14 cellular contexts compared by ENCODE assay signal in genomic region chr2:176852667-176853066, GRCh38.
DNase-seq lines count a peak whose midpoint lies in the region; ATAC-seq and TF ChIP-seq lines count a peak whose summit lies in the region.
"Had no signal": no experiment of that assay in that cellular context is flagged by ENCODE, and none has a peak within 500 bp of the region (broad histone marks: within the 10 kb centered on the region; RNA-seq: fewer than 3 reads in every experiment).

No MANE protein-coding gene starts in this region.

- TF ChIP-seq POLR2A in esophagus squamous epithelium (IDR thresholded peaks at IDR 0.05): no peak

- no peak overlapping the region for H3K4me3 ChIP-seq in HUES64 (ENCODE audit: low read length)
- H3K4me3 ChIP-seq in esophagus squamous epithelium: no peak overlapping the region
- H3K4me3 ChIP-seq: A549, SK-N-MC had no signal

- no peaks in the 10 kb centered on the region for H3K27me3 ChIP-seq in HUES64 (ENCODE audit: insufficient read depth, low read length)
- H3K27me3 ChIP-seq in esophagus squamous epithelium: no peaks in the 10 kb centered on the region

- H3K36me3 ChIP-seq in HUES64 (ENCODE audit: insufficient read depth, low read length) (no peaks in the 10 kb centered on the region), esophagus squamous epithelium (no peaks in the 10 kb centered on the region)

- no peaks in the 10 kb centered on the region for H3K9me3 Mint-ChIP-seq in WTC11
- no peaks in the 10 kb centered on the region for H3K9me3 Mint-ChIP-seq in progenitor cell of endocrine pancreas (ENCODE audit: low read depth)
- H3K9me3 Mint-ChIP-seq in endothelial cell (ENCODE audit: unreplicated experiment): no peaks in the 10 kb centered on the region
- H3K9me3 Mint-ChIP-seq: IgD-negative memory B cell had no signal

- no peak overlapping the region for H3K9ac ChIP-seq in HUES64 (ENCODE audit: low read depth, low read length)

- peak overlapping the region; percentile 3; the same call in 1 of the 2 replicates for H3K27ac ChIP-seq in HUES64 (ENCODE audit: low read depth, low read length)
- no peak overlapping the region for H3K27ac ChIP-seq in esophagus squamous epithelium
- H3K27ac ChIP-seq: A549, SK-N-MC had no signal

- H3K36me3 Mint-ChIP-seq in WTC11 (no peaks in the 10 kb centered on the region), progenitor cell of endocrine pancreas (ENCODE audit: insufficient read depth) (no peaks in the 10 kb centered on the region), endothelial cell (ENCODE audit: low read depth, unreplicated experiment) (no peaks in the 10 kb centered on the region)

- CTCF ChIA-PET in WTC11 (lab: Charles Lee): interaction anchor here (0.7 to 1.4 kb wide), 2 partner anchors 28 to 71 kb away, joined by 3 read pairs; no protein-coding TSS in a partner anchor

- peaks cover 49% of the 10 kb centered on the region for H3K4me1 Mint-ChIP-seq in WTC11
- H3K4me1 Mint-ChIP-seq in progenitor cell of endocrine pancreas (ENCODE audit: low read depth): peaks cover 7% of the 10 kb centered on the region
- H3K4me1 Mint-ChIP-seq in endothelial cell (ENCODE audit: unreplicated experiment): peaks cover 2% of the 10 kb centered on the region

- H3K27me3 Mint-ChIP-seq in WTC11 (ENCODE audit: low read depth) (peaks cover 3% of the 10 kb centered on the region; the same call in 1 of the 2 replicates), progenitor cell of endocrine pancreas (peaks cover 5% of the 10 kb centered on the region), endothelial cell (ENCODE audit: unreplicated experiment) (peaks cover 1% of the 10 kb centered on the region)
- H3K27me3 Mint-ChIP-seq: IgD-negative memory B cell had no signal

- intact Hi-C loops in esophagus squamous epithelium (cut with DNase I): no loop called here

- H3K4me1 ChIP-seq in HUES64 (ENCODE audit: insufficient read depth, low read length): peaks cover 20% of the 10 kb centered on the region
- H3K4me1 ChIP-seq in esophagus squamous epithelium: no peaks in the 10 kb centered on the region
- H3K4me1 ChIP-seq: A549 had no signal

- peak; percentile 87 for ATAC-seq in WTC11
- ATAC-seq in GM18519 (IDR thresholded peaks at IDR 0.05; ENCODE audit: low FRiP score, unreplicated experiment): no peak
- ATAC-seq: A549 had no signal

- H3K27ac Mint-ChIP-seq in WTC11 (peak overlapping the region; percentile 52; the same call in 1 of the 2 replicates), progenitor cell of endocrine pancreas (no peak overlapping the region), endothelial cell (ENCODE audit: unreplicated experiment) (no peak overlapping the region)
- H3K27ac Mint-ChIP-seq: IgD-negative memory B cell had no signal

- TF ChIP-seq CTCF in WTC11 (IDR thresholded peaks at IDR 0.05) (no peak), progenitor cell of endocrine pancreas (IDR thresholded peaks at IDR 0.05; ENCODE audit: unreplicated experiment) (peak; percentile 17), esophagus squamous epithelium (IDR thresholded peaks at IDR 0.05) (no peak), endothelial cell (IDR thresholded peaks at IDR 0.05; ENCODE audit: unreplicated experiment) (no peak)

- WGBS in HUES64: 48% methylated on average over 3 of the region's 3 CpGs
- WGBS in esophagus squamous epithelium, 2 donors: 34 to 41% methylated on average over 3 of the region's 3 CpGs

- H3K4me3 Mint-ChIP-seq in WTC11 (peak overlapping the region; percentile 28), progenitor cell of endocrine pancreas (ENCODE audit: low read depth) (no peak overlapping the region), endothelial cell (ENCODE audit: unreplicated experiment) (no peak overlapping the region)
- H3K4me3 Mint-ChIP-seq: IgD-negative memory B cell had no signal

- H3K9me3 ChIP-seq in HUES64 (ENCODE audit: insufficient read depth, low read depth, low read length): no peaks in the 10 kb centered on the region
- no peaks in the 10 kb centered on the region for H3K9me3 ChIP-seq in esophagus squamous epithelium
- H3K9me3 ChIP-seq: A549 had no signal

- peak; percentile 18 to 74 (median 43) for DNase-seq in NCI-H1417 (lab: John Stamatoyannopoulos, UW)
- DNase-seq in NCI-H1417 treated with DMSO at 0.1 percent for 48 hours (lab: John Stamatoyannopoulos, UW): no peak
- DNase-seq in WTC11 (ENCODE audit: low spot score): peak; percentile 13
- DNase-seq in progenitor cell of endocrine pancreas (ENCODE audit: low spot score, unreplicated experiment): no peak
- DNase-seq in esophagus squamous epithelium (lab: John Stamatoyannopoulos, UW): no peak
- no peak for DNase-seq in endothelial cell (ENCODE audit: low spot score)
- DNase-seq: activated effector memory CD4-positive, alpha-beta T cell treated with anti-CD3 and anti-CD28 coated beads, Interleukin-2, amount 50 U/mL, for 16 hours; left cardiac atrium; retina had no signal

- POLR2A ChIA-PET in WTC11 (lab: Charles Lee): interaction anchor here (0.5 kb wide), 1 partner anchor 164 kb away, joined by 3 read pairs; no protein-coding TSS in a partner anchor

TF ChIP-seq in WTC11, 78 proteins besides CTCF, POLR2A, EP300 and RAD21 (continues in another document):
- no peak for TF ChIP-seq EMX1 (CRISPR knock-in tag; IDR thresholded peaks at IDR 0.05)
- no peak for TF ChIP-seq GRHL2 (CRISPR knock-in tag; IDR thresholded peaks at IDR 0.05; ENCODE audit: insufficient replicate concordance, severe bottlenecking)
- no peak for TF ChIP-seq GTF2I (CRISPR knock-in tag; conservative IDR thresholded peaks at IDR 0.05)
- TF ChIP-seq ZNF512 (CRISPR knock-in tag; IDR thresholded peaks at IDR 0.05; ENCODE audit: borderline replicate concordance): no peak
- no peak for TF ChIP-seq PRDM15 (CRISPR knock-in tag; IDR thresholded peaks at IDR 0.05)
- no peak for TF ChIP-seq NR1H2 (CRISPR knock-in tag; IDR thresholded peaks at IDR 0.05)
- no peak for TF ChIP-seq ZNF425 (CRISPR knock-in tag; conservative IDR thresholded peaks at IDR 0.05)
- no peak for TF ChIP-seq RORB (CRISPR knock-in tag; IDR thresholded peaks at IDR 0.05)
- TF ChIP-seq SP1 (CRISPR knock-in tag; conservative IDR thresholded peaks at IDR 0.05): no peak
- no peak for TF ChIP-seq GABPB1 (CRISPR knock-in tag; IDR thresholded peaks at IDR 0.05)
- TF ChIP-seq CREM (CRISPR knock-in tag; IDR thresholded peaks at IDR 0.05): no peak
- TF ChIP-seq OVOL2 (CRISPR knock-in tag; IDR thresholded peaks at IDR 0.05; ENCODE audit: borderline replicate concordance): no peak
- no peak for TF ChIP-seq CBFB (CRISPR knock-in tag; IDR thresholded peaks at IDR 0.05; ENCODE audit: low read depth)
- TF ChIP-seq SMAD3 (CRISPR knock-in tag; IDR thresholded peaks at IDR 0.05; ENCODE audit: borderline replicate concordance): no peak

Comparison
In these comparisons a context has a peak if more than half of its experiments do, and no peak if none do; other contexts are left out.
1. DNase-seq: peak in NCI-H1417 (3 of 3) and WTC11 (single experiment); none in NCI-H1417 treated with DMSO at 0.1 percent for 48 hours (single experiment), progenitor cell of endocrine pancreas (single experiment), esophagus squamous epithelium (single experiment) and endothelial cell (single experiment).